Comparison of ENCODE assay signal across 14 cellular contexts in the genomic region with DNA sequence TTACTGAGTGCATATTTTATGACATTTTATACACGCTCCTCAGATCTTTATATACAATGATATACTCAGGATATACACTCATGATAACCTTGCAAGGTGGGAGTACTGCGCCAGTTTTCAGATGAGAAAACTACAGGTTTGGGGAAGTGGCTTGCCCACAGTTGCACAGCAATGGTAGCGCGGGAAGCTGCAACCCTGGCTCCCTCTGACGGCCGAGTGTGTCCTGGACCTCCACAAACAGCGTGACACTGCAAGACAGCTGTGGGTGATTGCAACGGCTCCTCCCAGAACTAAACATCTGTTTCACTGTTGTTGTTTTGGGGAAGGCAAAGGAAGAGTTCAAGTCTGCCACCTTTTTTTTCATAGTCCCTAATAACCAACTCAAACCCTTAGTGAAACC. TPM values are rescaled to one million over a fixed set of nuclear protein-coding genes. Genes with fewer than 3 reads are reported as not detected.
DNase-seq lines count a peak whose midpoint lies in the region; ATAC-seq, FAIRE-seq and TF ChIP-seq lines count a peak whose summit lies in the region.
"Had no signal": no experiment of that assay in that cellular context is flagged by ENCODE, and none has a peak within 500 bp of the region (broad histone marks: within the 10 kb centered on the region; RNA-seq: fewer than 3 reads in every experiment).

No MANE protein-coding gene starts in this region.

- H3K9me3 Mint-ChIP-seq in activated naive CD4-positive, alpha-beta T cell treated with anti-CD3 and anti-CD28 coated beads for 36 hours = peaks cover 3% of the 10 kb centered on the region

- H3K27me3 ChIP-seq in K562 (ENCODE audit: control insufficient read depth in 2 of 2, insufficient read depth in 2 of 2, low read length in 2 of 2) (no peaks in the 10 kb centered on the region), aorta (ENCODE audit: control insufficient read depth in 1 of 2, insufficient read depth in 2 of 2, low read length in 1 of 2) (no peaks in the 10 kb centered on the region)

- in situ Hi-C loops in K562 (cut with MboI) = loop anchor here (5.0 kb wide), 1 partner anchor 64 kb away; no protein-coding TSS in a partner anchor

- H3K36me3 ChIP-seq in K562 (ENCODE audit: control insufficient read depth, insufficient read depth, low read length) (no peaks in the 10 kb centered on the region), aorta (ENCODE audit: control insufficient read depth in 1 of 2, insufficient read depth in 2 of 2, low read length in 1 of 2) (no peaks in the 10 kb centered on the region)

- no peaks in the 10 kb centered on the region; the same call in 1 of the 2 replicates for H4K20me1 ChIP-seq in K562 (replicated peaks; ENCODE audit: control insufficient read depth, insufficient read depth, low read length)

- no peak overlapping the region for H3K27ac Mint-ChIP-seq in activated naive CD4-positive, alpha-beta T cell treated with anti-CD3 and anti-CD28 coated beads for 36 hours

- peak; percentile 26 for DNase-seq in activated naive CD4-positive, alpha-beta T cell treated with anti-CD3 and anti-CD28 coated beads for 36 hours
- no peak for DNase-seq in activated naive CD4-positive, alpha-beta T cell (lab: John Stamatoyannopoulos, UW)
- DNase-seq in K562 (ENCODE audit: extremely low read depth in 1 of 4, low spot score in 3 of 4) = peak; percentile 48 to 62 (median 55)
- peak; percentile 69 to 92 for DNase-seq in lower leg skin (ENCODE audit: low spot score in 2 of 2)
- peak; percentile 77 to 80 for DNase-seq in aorta
- DNase-seq in superior temporal gyrus (ENCODE audit: extremely low spot score) = no peak
- DNase-seq: NCI-H146; SK-N-SH; stimulated activated CD4-positive, alpha-beta T cell treated with anti-CD3 and anti-CD28 coated beads, Interleukin-1b, Interleukin-23, amount 100 ng/mL, for 48 hours had no signal

- no peak for TF ChIP-seq EP300 in K562 (IDR thresholded peaks at IDR 0.05; ENCODE audit: low read length)

- intact Hi-C loops in activated naive CD4-positive, alpha-beta T cell treated with anti-CD3 and anti-CD28 coated beads for 36 hours (cut with micrococcal nuclease) = loop anchor here (10.0 kb wide), 1 partner anchor 103 kb away; no protein-coding TSS in a partner anchor
- intact Hi-C loops in K562 (cut with micrococcal nuclease) = loop anchor here (5.0 kb wide), 1 partner anchor 101 kb away; no protein-coding TSS in a partner anchor
- intact Hi-C loops in lower leg skin (cut with DNase I; ENCODE audit: low total_unique reads) = no loop called here
- intact Hi-C loops in aorta (cut with DNase I) = no loop called here

- POLR2A ChIA-PET in K562 (lab: Yijun Ruan, JAX) = interaction anchor here (0.6 to 1.3 kb wide), 4 partner anchors 8 to 90 kb away, joined by 3 to 4 read pairs (median 3); no protein-coding TSS in a partner anchor

- peak; percentile 96 for ATAC-seq in K562
- ATAC-seq in aorta (ENCODE audit: low FRiP score) = no peak
- no peak for ATAC-seq in GM19324 (IDR thresholded peaks at IDR 0.05; ENCODE audit: low FRiP score, unreplicated experiment)
- ATAC-seq in HG02852 (IDR thresholded peaks at IDR 0.05; ENCODE audit: unreplicated experiment) = no peak
- ATAC-seq: A549 had no signal

- H3K9me3 ChIP-seq in K562 (replicated peaks; ENCODE audit: control insufficient read depth, insufficient read depth, low read depth, low read length) (no peaks in the 10 kb centered on the region), aorta (ENCODE audit: control insufficient read depth, low read length) (no peaks in the 10 kb centered on the region)
- H3K9me3 ChIP-seq: A549, SK-N-SH, thoracic aorta had no signal

- H3K79me2 ChIP-seq in K562 (ENCODE audit: control insufficient read depth, insufficient read depth, low read length) = peaks cover 5% of the 10 kb centered on the region; the same call in 2 of the 3 replicates

- CTCF ChIA-PET in activated naive CD4-positive, alpha-beta T cell treated with anti-CD3 and anti-CD28 coated beads for 36 hours (lab: Charles Lee) = interaction anchor here (0.7 kb wide), 1 partner anchor 270 kb away, joined by 3 read pairs; no protein-coding TSS in a partner anchor
- CTCF ChIA-PET in K562 (lab: Yijun Ruan, JAX; ENCODE audit: low intra/inter-chr PET ratio) = no interaction called here

- FAIRE-seq in K562 (lab: Jason Lieb, UNC) = peak; percentile 76
- FAIRE-seq: A549, astrocyte had no signal

- H3K27ac ChIP-seq in K562 (ENCODE audit: extremely low read depth, low read depth, low read length) (no peak overlapping the region), aorta (ENCODE audit: low read depth in 1 of 2, low read length in 2 of 2) (no peak overlapping the region)
- H3K27ac ChIP-seq: A549 had no signal

- no peak overlapping the region for H3K9ac ChIP-seq in K562 (ENCODE audit: insufficient read depth in 1 of 2, low read depth in 2 of 2, low read length in 2 of 2)
- H3K9ac ChIP-seq: SK-N-SH had no signal

- TF ChIP-seq CTCF in K562 (IDR thresholded peaks at IDR 0.05 in 2 of 3, conservative IDR thresholded peaks at IDR 0.05 in 1 of 3; ENCODE audit: insufficient read depth in 2 of 3, low read depth in 1 of 3, low read length in 3 of 3) (peak; percentile 49 to 56 (median 54); a peak in 5 of 6 replicates), lower leg skin (IDR thresholded peaks at IDR 0.05) (no peak)

- H2AFZ ChIP-seq in K562 (ENCODE audit: low read depth, low read length) = no peak overlapping the region

- H3K4me1 ChIP-seq in K562 (replicated peaks in 1 of 2; ENCODE audit: control insufficient read depth in 2 of 2, insufficient read depth in 2 of 2, low read length in 2 of 2) = peaks cover 5 to 9% of the 10 kb centered on the region in 2 experiments
- H3K4me1 ChIP-seq in aorta (ENCODE audit: control insufficient read depth in 1 of 2, insufficient read depth in 2 of 2, low read length in 2 of 2) = peaks cover 0 to 2% of the 10 kb centered on the region in 2 donors

- peaks cover 57% of the 10 kb centered on the region for H3K4me1 Mint-ChIP-seq in activated naive CD4-positive, alpha-beta T cell treated with anti-CD3 and anti-CD28 coated beads for 36 hours (ENCODE audit: low read depth)

- H3K36me3 Mint-ChIP-seq in activated naive CD4-positive, alpha-beta T cell treated with anti-CD3 and anti-CD28 coated beads for 36 hours (ENCODE audit: low read depth) = peaks cover 12% of the 10 kb centered on the region

- no peak overlapping the region for H3K4me3 ChIP-seq in K562
- H3K4me3 ChIP-seq in lower leg skin (ENCODE audit: low read depth, poor library complexity, severe bottlenecking) = no peak overlapping the region
- no peak overlapping the region for H3K4me3 ChIP-seq in aorta (ENCODE audit: low read length in 2 of 2)
- H3K4me3 ChIP-seq: A549, thoracic aorta had no signal

- H3K4me3 Mint-ChIP-seq in activated naive CD4-positive, alpha-beta T cell treated with anti-CD3 and anti-CD28 coated beads for 36 hours = no peak overlapping the region

- no TSS peak for BruUV-seq in K562 (replicated peaks; lab: Mats Ljungman, UMichigan)

- 33% methylated on average over 8 of the region's 8 CpGs for WGBS in K562 (ENCODE audit: insufficient coverage, low coverage, missing lambda C conversion rate)
- WGBS in lower leg skin, 2 donors = 69 to 72% methylated on average over 8 of the region's 8 CpGs
- 84 to 92% methylated on average over 8 of the region's 8 CpGs for WGBS in aorta, 2 donors

- TF ChIP-seq RAD21 in K562 (CRISPR knock-in tag; conservative IDR thresholded peaks at IDR 0.05 in 1 of 2, IDR thresholded peaks at IDR 0.05 in 1 of 2) = peak; percentile 30 to 75; a peak in 3 of 4 replicates

- no peaks in the 10 kb centered on the region for H3K27me3 Mint-ChIP-seq in activated naive CD4-positive, alpha-beta T cell treated with anti-CD3 and anti-CD28 coated beads for 36 hours (ENCODE audit: low read depth)

- no peaks in the 10 kb centered on the region for H3K9me1 ChIP-seq in K562 (ENCODE audit: control insufficient read depth, insufficient read depth, low read length)

- TF ChIP-seq POLR2A in K562 (conservative IDR thresholded peaks at IDR 0.05) = no peak
- TF ChIP-seq POLR2A in lower leg skin (IDR thresholded peaks at IDR 0.05) = no peak

- no peak overlapping the region; the same call in 1 of the 2 replicates for H3K4me2 ChIP-seq in K562 (ENCODE audit: insufficient read depth, low read length)
- H3K4me2 ChIP-seq: A549, SK-N-SH had no signal

TF ChIP-seq in K562, 482 proteins besides CTCF, POLR2A, EP300 and RAD21 (continues in another document):
- TF ChIP-seq HMG20B (CRISPR knock-in tag; IDR thresholded peaks at IDR 0.05) = no peak
- TF ChIP-seq RCOR1 (IDR thresholded peaks at IDR 0.05; ENCODE audit: borderline replicate concordance in 1 of 2, low read depth in 2 of 2, low read length in 2 of 2) = 0 out of 4 replicates have a peak, but pooled peaks of 1 of the 2 experiments have one; percentile 28

RNA-seq across cellular contexts. Expression of gene PACSIN2, which starts 47.0 kb away (rescaled TPM):
- 10 to 100 TPM; 31.2 to 32.9 TPM for total RNA-seq in activated naive CD4-positive, alpha-beta T cell treated with anti-CD3 and anti-CD28 coated beads for 36 hours
- 40.5 and 46.9 TPM in 2 replicates for total RNA-seq in K562 (2011; cell fraction: chromatin; rRNA removed; ENCODE audit: low replicate concordance)
- 24.3 and 27.1 TPM in 2 replicates for total RNA-seq in K562 (2011; cell fraction: nucleolus; rRNA removed)
- 37.3 and 38.1 TPM in 2 replicates for total RNA-seq in K562 (2011; cell fraction: nucleoplasm; rRNA removed)
- total RNA-seq in K562 (2014; rRNA removed) (20.3 and 23.9 TPM in 2 replicates), K562 (2014; rRNA removed; fragmentation: Illumina TruSeq; extraction: Trizol) (18.4 and 19.2 TPM in 2 replicates), K562 (2015; rRNA removed; fragmentation: Illumina TruSeq; extraction: Trizol) (21.0 TPM in 2 replicates), K562 (2021) (39.1 and 45.1 TPM in 2 replicates), lower leg skin (10 to 100 TPM; 46.3 to 88.8 (median 58.2) TPM), aorta (100 to 1,000 TPM in 1 of 2 donors, 10 to 100 TPM in 1; 59.1 to 127 TPM)
- polyA plus RNA-seq in K562 (2011; rRNA removed) (44.4 and 45.1 TPM in 2 replicates), K562 (2014; fragmentation: Illumina TruSeq; extraction: Trizol) (33.5 and 37.5 TPM in 2 replicates), K562 (2014; fragmentation: Nextera tagmentation; extraction: Ambion mirVana) (under 1 TPM; 0.45 to 0.83 TPM), K562 (2014; rRNA removed) (31.8 and 36.3 TPM in 2 replicates), aorta (100 to 1,000 TPM in 1 of 2 donors, 10 to 100 TPM in 1; 50.5 to 110 TPM)
- polyA plus RNA-seq in K562 (2011; cell fraction: cytosol; rRNA removed) = 38.0 and 44.7 TPM in 2 replicates
- 53.1 and 58.4 TPM in 2 replicates for polyA plus RNA-seq in K562 (2011; cell fraction: nucleus; rRNA removed)
- 31.0 and 53.1 TPM in 2 replicates for polyA plus RNA-seq in K562 (2012)
- polyA minus RNA-seq in K562 (2011; rRNA and poly(A)+ RNA removed) = 23.9 and 28.8 TPM in 2 replicates
- polyA minus RNA-seq in K562 (2011; cell fraction: cytosol; rRNA and poly(A)+ RNA removed) = 13.7 and 17.0 TPM in 2 replicates
- polyA minus RNA-seq in K562 (2011; cell fraction: nucleus; rRNA and poly(A)+ RNA removed) = 9.4 and 14.0 TPM in 2 replicates

Comparison
In these comparisons a context has a peak if more than half of its experiments do, and no peak if none do; other contexts are left out.
1. DNase-seq: peak in activated naive CD4-positive, alpha-beta T cell treated with anti-CD3 and anti-CD28 coated beads for 36 hours (single experiment), K562 (4 of 4), lower leg skin (2 of 2) and aorta (2 of 2); none in activated naive CD4-positive, alpha-beta T cell (0 of 4) and superior temporal gyrus (single experiment).
2. CTCF ChIP-seq: peak in K562 (3 of 3); none in lower leg skin (0 of 3).
3. intact Hi-C loops: an anchor here in activated naive CD4-positive, alpha-beta T cell treated with anti-CD3 and anti-CD28 coated beads for 36 hours (10.0 kb wide) and K562 (5.0 kb wide); none called in lower leg skin and aorta.